Comparison of ENCODE assay signal across 19 cellular contexts in genomic region chr9:78831726-78832125, GRCh38.
"Had no signal": no experiment of that assay in that cellular context is flagged by ENCODE, and none has a peak within 500 bp of the region (broad histone marks: within the 10 kb centered on the region; RNA-seq: fewer than 3 reads in every experiment).

No MANE protein-coding gene starts in this region.

- H3K27me3 ChIP-seq: esophagus muscularis mucosa, foreskin keratinocyte, sigmoid colon, stomach, transverse colon had no signal

- H3K36me3 ChIP-seq: esophagus muscularis mucosa, sigmoid colon, stomach, thoracic aorta, transverse colon had no signal

- H3K27ac ChIP-seq: epithelial cell of prostate, esophagus muscularis mucosa, foreskin keratinocyte, sigmoid colon, stomach, thoracic aorta, transverse colon had no signal

- H3K4me1 ChIP-seq: esophagus muscularis mucosa, foreskin keratinocyte, sigmoid colon, stomach, transverse colon had no signal

- DNase-seq: effector memory CD8-positive, alpha-beta T cell; foreskin keratinocyte; kidney; left cardiac atrium; left ventricle myocardium superior; mesenchymal stem cell; midbrain; naive B cell; sigmoid colon; small intestine; stimulated activated CD4-positive, alpha-beta T cell treated with anti-CD3 and anti-CD28 coated beads, Interleukin-12 subunit alpha, Interleukin-12 subunit beta, amount 100 ng/mL, for 4 hours; stimulated activated naive CD4-positive, alpha-beta T cell; stomach; substantia nigra; transverse colon had no signal

- ATAC-seq: effector memory CD8-positive, alpha-beta T cell; foreskin keratinocyte; left cardiac atrium; left ventricle myocardium superior had no signal

- H3K9me3 ChIP-seq: esophagus muscularis mucosa, sigmoid colon, stomach, thoracic aorta, transverse colon had no signal

- H3K4me3 ChIP-seq: esophagus muscularis mucosa, lung, sigmoid colon, stomach, thoracic aorta, transverse colon had no signal
